20 cellular contexts compared by ENCODE assay signal in genomic region chr3:71140477-71140876, GRCh38.
DNase-seq lines count a peak whose midpoint lies in the region; ATAC-seq and TF ChIP-seq lines count a peak whose summit lies in the region.
"Had no signal": no experiment of that assay in that cellular context is flagged by ENCODE, and none has a peak within 500 bp of the region (broad histone marks: within the 10 kb centered on the region; RNA-seq: fewer than 3 reads in every experiment).

No MANE protein-coding gene starts in this region.

- H3K27me3 ChIP-seq in CD4-positive, CD25-positive, alpha-beta regulatory T cell (ENCODE audit: control insufficient read depth, insufficient read depth, low read length), result no peaks in the 10 kb centered on the region
- no peaks in the 10 kb centered on the region for H3K27me3 ChIP-seq in esophagus muscularis mucosa
- H3K27me3 ChIP-seq in sigmoid colon, result no peaks in the 10 kb centered on the region
- H3K27me3 ChIP-seq: vagina had no signal

- H3K4me3 Mint-ChIP-seq in CD4-positive, CD25-positive, alpha-beta regulatory T cell, result no peak overlapping the region
- H3K4me3 Mint-ChIP-seq: activated CD4-positive, alpha-beta memory T cell treated with anti-CD3 and anti-CD28 coated beads for 36 hours; dendritic cell treated with granulocyte-macrophage colony-stimulating factor and Interleukin-4, amounts not matched to agents 40 ng/mL and 50 ng/mL, for 4 days; WTC11 had no signal

- peaks cover 19% of the 10 kb centered on the region for H3K36me3 ChIP-seq in CD4-positive, CD25-positive, alpha-beta regulatory T cell (ENCODE audit: control insufficient read depth, insufficient read depth, low read length)
- H3K36me3 ChIP-seq in HEK293 (ENCODE audit: control insufficient read depth in 2 of 2, insufficient read depth in 1 of 2, low read length in 2 of 2) (no peaks in the 10 kb centered on the region), esophagus muscularis mucosa (no peaks in the 10 kb centered on the region), sigmoid colon (no peaks in the 10 kb centered on the region)
- H3K36me3 ChIP-seq: vagina had no signal

- peaks cover 6 to 76% (median 37%) of the 10 kb centered on the region in 4 donors for H3K4me1 Mint-ChIP-seq in CD4-positive, CD25-positive, alpha-beta regulatory T cell

- ATAC-seq in CD4-positive, CD25-positive, alpha-beta regulatory T cell (ENCODE audit: low read depth in 2 of 2), result no peak
- ATAC-seq: HCT116, SK-N-SH treated with all-trans-retinoic acid at 6 μM for 48 hours, WTC11 had no signal

- no peaks in the 10 kb centered on the region for H3K9me3 ChIP-seq in CD4-positive, CD25-positive, alpha-beta regulatory T cell (ENCODE audit: control insufficient read depth in 2 of 2, low read length in 2 of 2)
- H3K9me3 ChIP-seq in HEK293 (ENCODE audit: control insufficient read depth, insufficient read depth, low read depth, low read length) (no peaks in the 10 kb centered on the region), esophagus muscularis mucosa (no peaks in the 10 kb centered on the region), sigmoid colon (no peaks in the 10 kb centered on the region)
- H3K9me3 ChIP-seq: vagina had no signal

- peaks cover 14% of the 10 kb centered on the region for H3K4me1 ChIP-seq in CD4-positive, CD25-positive, alpha-beta regulatory T cell (ENCODE audit: control insufficient read depth, insufficient read depth, low read length, poor library complexity, severe bottlenecking)
- H3K4me1 ChIP-seq in HEK293 (ENCODE audit: control insufficient read depth, insufficient read depth, low read length) (peaks cover 2% of the 10 kb centered on the region), esophagus muscularis mucosa (peaks cover 2 to 68% (median 33%) of the 10 kb centered on the region in 4 donors), sigmoid colon (peaks cover 0 to 54% (median 20%) of the 10 kb centered on the region in 4 donors)

- intact Hi-C loops in esophagus muscularis mucosa (cut with DNase I), result no loop called here
- intact Hi-C loops in sigmoid colon (cut with DNase I), result no loop called here

- no peaks in the 10 kb centered on the region for H3K27me3 Mint-ChIP-seq in CD4-positive, CD25-positive, alpha-beta regulatory T cell
- H3K27me3 Mint-ChIP-seq: activated CD4-positive, alpha-beta memory T cell treated with anti-CD3 and anti-CD28 coated beads for 36 hours; dendritic cell treated with granulocyte-macrophage colony-stimulating factor and Interleukin-4, amounts not matched to agents 40 ng/mL and 50 ng/mL, for 4 days had no signal

- no peak overlapping the region for H3K4me3 ChIP-seq in CD4-positive, CD25-positive, alpha-beta regulatory T cell (ENCODE audit: low read depth, low read length)
- no peak overlapping the region for H3K4me3 ChIP-seq in HEK293 (ENCODE audit: low read depth, low read length)
- H3K4me3 ChIP-seq in esophagus muscularis mucosa, result no peak overlapping the region
- H3K4me3 ChIP-seq in sigmoid colon, result no peak overlapping the region
- H3K4me3 ChIP-seq: vagina had no signal

- WGBS in esophagus muscularis mucosa, result 97% methylated on average over 3 of the region's 3 CpGs
- 97 to 99% methylated on average over 3 of the region's 3 CpGs for WGBS in sigmoid colon, 2 donors

- H3K9me3 Mint-ChIP-seq in CD4-positive, CD25-positive, alpha-beta regulatory T cell, result peaks cover 0 to 4% (median 0%) of the 10 kb centered on the region in 7 donors
- H3K9me3 Mint-ChIP-seq: activated CD4-positive, alpha-beta memory T cell treated with anti-CD3 and anti-CD28 coated beads for 36 hours; dendritic cell treated with granulocyte-macrophage colony-stimulating factor and Interleukin-4, amounts not matched to agents 40 ng/mL and 50 ng/mL, for 4 days; WTC11 had no signal

- peak overlapping the region in 2 of 3 donors; percentile 15 to 82 for H3K27ac Mint-ChIP-seq in CD4-positive, CD25-positive, alpha-beta regulatory T cell
- H3K27ac Mint-ChIP-seq: activated CD4-positive, alpha-beta memory T cell treated with anti-CD3 and anti-CD28 coated beads for 36 hours; dendritic cell treated with granulocyte-macrophage colony-stimulating factor and Interleukin-4, amounts not matched to agents 40 ng/mL and 50 ng/mL, for 4 days; WTC11 had no signal

- H3K27ac ChIP-seq in CD4-positive, CD25-positive, alpha-beta regulatory T cell (ENCODE audit: insufficient read depth, low read length, poor library complexity, severe bottlenecking), result peak overlapping the region; percentile 27
- H3K27ac ChIP-seq in HEK293 (ENCODE audit: extremely low read depth, low read depth, low read length) (no peak overlapping the region), esophagus muscularis mucosa (replicated peaks in 1 of 4) (peak overlapping the region in 3 of 4 donors; percentile 49 to 71 (median 66)), sigmoid colon (peak overlapping the region in 3 of 4 donors; percentile 68 to 88 (median 75))
- H3K27ac ChIP-seq: HL-60, vagina had no signal

- no peak for TF ChIP-seq POLR2A in esophagus muscularis mucosa (IDR thresholded peaks at IDR 0.05; ENCODE audit: low read depth)
- TF ChIP-seq POLR2A in sigmoid colon (IDR thresholded peaks at IDR 0.05), result no peak

- H3K36me3 Mint-ChIP-seq in CD4-positive, CD25-positive, alpha-beta regulatory T cell, result peaks cover 28% of the 10 kb centered on the region
- H3K36me3 Mint-ChIP-seq: WTC11 had no signal

- no peak for TF ChIP-seq CTCF in HEK293 (tag by site-specific recombination; IDR thresholded peaks at IDR 0.05)
- no peak for TF ChIP-seq CTCF in esophagus muscularis mucosa (IDR thresholded peaks at IDR 0.05)
- TF ChIP-seq CTCF in sigmoid colon (IDR thresholded peaks at IDR 0.05), result no peak

- CTCF ChIA-PET in HEK293 (lab: Yijun Ruan, JAX), result interaction anchor here (0.8 kb wide), 1 partner anchor 38 kb away, joined by 4 read pairs; no protein-coding TSS in a partner anchor

- DNase-seq in CD4-positive, CD25-positive, alpha-beta regulatory T cell, result no peak
- DNase-seq in esophagus muscularis mucosa (ENCODE audit: extremely low spot score) (no peak), sigmoid colon (no peak), NK-92 (lab: John Stamatoyannopoulos, UW; ENCODE audit: unreplicated experiment) (no peak), dedifferentiated amniotic fluid mesenchymal stem cell (ENCODE audit: extremely low spot score) (no peak)
- no peak for DNase-seq in effector CD4-positive, alpha-beta T cell
- DNase-seq: activated CD4-positive, alpha-beta memory T cell treated with anti-CD3 and anti-CD28 coated beads for 36 hours; activated gamma-delta T cell treated with Interleukin-2 at 50 U/mL for 16 hours; activated T-cell treated with anti-CD3 and anti-CD28 coated beads for 4 hours; islet precursor cell; NCI-H1694 treated with DMSO at 0.1 percent for 48 hours; NCI-H226; T-helper 9 cell had no signal

- POLR2A ChIA-PET in HEK293 (lab: Yijun Ruan, JAX), result interaction anchor here (0.6 kb wide), 1 partner anchor 435 kb away, joined by 3 read pairs; no protein-coding TSS in a partner anchor

- TF ChIP-seq EP300 in esophagus muscularis mucosa (IDR thresholded peaks at IDR 0.05) (no peak), sigmoid colon (IDR thresholded peaks at IDR 0.05) (no peak)

TF ChIP-seq in HEK293, 187 proteins besides CTCF, POLR2A, EP300 and RAD21:
- TF ChIP-seq HIC1 (tag by site-specific recombination; IDR thresholded peaks at IDR 0.05) (no peak), ZNF768 (tag by site-specific recombination; IDR thresholded peaks at IDR 0.05) (0 out of 2 replicates have a peak, but pooled peaks have one; percentile 44)
